7 cellular contexts compared by ENCODE assay signal in genomic region chr15:85834651-85835050, GRCh38.
"Had no signal": no experiment of that assay in that cellular context is flagged by ENCODE, and none has a peak within 500 bp of the region (broad histone marks: within the 10 kb centered on the region; RNA-seq: fewer than 3 reads in every experiment).

No MANE protein-coding gene starts in this region.

- H3K27ac ChIP-seq: GM23248, HL-60 had no signal

- H3K4me3 ChIP-seq: GM23248, HAP-1 had no signal

- H2AFZ ChIP-seq: GM23248 had no signal

- H3K9ac ChIP-seq: GM23248 had no signal

- H3K36me3 ChIP-seq: HAP-1 had no signal

- DNase-seq: GM23248, GOT3, H7, HFFc6, KBM-7 had no signal

- H3K9me3 ChIP-seq: HAP-1 had no signal
